ENCODE assay signal across 28 cellular contexts in genomic region chr6:34093854-34094430, GRCh38. TPM values are rescaled to one million over a fixed set of nuclear protein-coding genes. Genes with fewer than 3 reads are reported as not detected.
"Had no signal": no experiment of that assay in that cellular context is flagged by ENCODE, and none has a peak within 500 bp of the region (broad histone marks: within the 10 kb centered on the region; RNA-seq: fewer than 3 reads in every experiment).

No MANE protein-coding gene starts in this region.

- DNase-seq: activated CD4-positive, alpha-beta T cell treated with anti-CD3 and anti-CD28 coated beads for 36 hours; activated CD4-positive, CD25-positive, alpha-beta regulatory T cell; activated CD8-positive, alpha-beta memory T cell treated with anti-CD3 and anti-CD28 coated beads, Interleukin-2, amount 10 ng/mL, durations not matched to agents 7 days and 5 days; activated CD8-positive, alpha-beta T cell treated with anti-CD3 and anti-CD28 coated beads, Interleukin-2, amount 10 ng/mL, durations not matched to agents 7 days and 5 days; activated T-cell treated with anti-CD3 and anti-CD28 coated beads, Interleukin-2, amount 50 U/mL, for 48 hours; anterior cingulate cortex; foreskin keratinocyte; heart left ventricle; hypothalamus; immature natural killer cell; kidney; left colon; naive B cell; nephron progenitor cell; right lobe of liver; stimulated activated CD4-positive, alpha-beta T cell treated with anti-CD3 and anti-CD28 coated beads, Interleukin-2, amount 100 ng/mL, for 48 hours; stimulated activated naive CD8-positive, alpha-beta T cell treated with anti-CD3 and anti-CD28 coated beads, Interleukin-15, Interleukin-2, amounts not matched to agents 100 U/mL and 50 U/mL, for 24 hours; testis; upper lobe of left lung had no signal

- H3K27me3 ChIP-seq: right lobe of liver, testis had no signal

- H3K27ac Mint-ChIP-seq: activated CD4-positive, alpha-beta T cell treated with anti-CD3 and anti-CD28 coated beads for 36 hours; activated CD8-positive, alpha-beta memory T cell treated with anti-CD3 and anti-CD28 coated beads, Interleukin-2, amount 10 ng/mL, durations not matched to agents 7 days and 5 days; activated CD8-positive, alpha-beta T cell treated with anti-CD3 and anti-CD28 coated beads, Interleukin-2, amount 10 ng/mL, durations not matched to agents 7 days and 5 days; activated naive CD8-positive, alpha-beta T cell; activated T-helper 2 cell treated with anti-CD3 and anti-CD28 coated beads, Interferon-gamma antibody, Interleukin-2, Interleukin-4, amounts not matched to agents 10 μg/mL and 5 μg/mL and 100 μg/mL, durations not matched to agents 14 hours and 24 hours and 36 hours; dendritic cell treated with granulocyte-macrophage colony-stimulating factor and Interleukin-4, amounts not matched to agents 40 ng/mL and 50 ng/mL, for 4 days; immature natural killer cell; mesothelial cell of epicardium; naive B cell; nephron progenitor cell; progenitor cell of endocrine pancreas had no signal

- H3K4me3 Mint-ChIP-seq: activated CD4-positive, alpha-beta T cell treated with anti-CD3 and anti-CD28 coated beads for 36 hours; activated CD8-positive, alpha-beta memory T cell treated with anti-CD3 and anti-CD28 coated beads, Interleukin-2, amount 10 ng/mL, durations not matched to agents 7 days and 5 days; activated CD8-positive, alpha-beta T cell treated with anti-CD3 and anti-CD28 coated beads, Interleukin-2, amount 10 ng/mL, durations not matched to agents 7 days and 5 days; activated naive CD8-positive, alpha-beta T cell; central memory CD8-positive, alpha-beta T cell; dendritic cell treated with granulocyte-macrophage colony-stimulating factor and Interleukin-4, amounts not matched to agents 40 ng/mL and 50 ng/mL, for 4 days; immature natural killer cell; mesothelial cell of epicardium; naive B cell; nephron progenitor cell had no signal

- H3K4me1 ChIP-seq: esophagus muscularis mucosa, foreskin keratinocyte, heart left ventricle, right lobe of liver, testis, upper lobe of left lung had no signal

- H3K9me3 ChIP-seq: neutrophil, right lobe of liver, testis, upper lobe of left lung had no signal

- H3K27ac ChIP-seq: esophagus muscularis mucosa, foreskin keratinocyte, heart left ventricle, neutrophil, right lobe of liver, testis, upper lobe of left lung had no signal

- H3K36me3 Mint-ChIP-seq: activated CD8-positive, alpha-beta memory T cell treated with anti-CD3 and anti-CD28 coated beads, Interleukin-2, amount 10 ng/mL, durations not matched to agents 7 days and 5 days; activated naive CD8-positive, alpha-beta T cell; immature natural killer cell; mesothelial cell of epicardium; naive B cell had no signal

- H3K9me3 Mint-ChIP-seq: activated T-helper 2 cell treated with anti-CD3 and anti-CD28 coated beads, Interferon-gamma antibody, Interleukin-2, Interleukin-4, amounts not matched to agents 10 μg/mL and 5 μg/mL and 100 μg/mL, durations not matched to agents 14 hours and 24 hours and 36 hours; central memory CD8-positive, alpha-beta T cell; dendritic cell treated with granulocyte-macrophage colony-stimulating factor and Interleukin-4, amounts not matched to agents 40 ng/mL and 50 ng/mL, for 4 days; immature natural killer cell; mesothelial cell of epicardium; nephron progenitor cell had no signal

- H3K4me1 Mint-ChIP-seq: activated CD4-positive, alpha-beta T cell treated with anti-CD3 and anti-CD28 coated beads for 36 hours; central memory CD8-positive, alpha-beta T cell; immature natural killer cell; mesothelial cell of epicardium; naive B cell had no signal

RNA-seq across cellular contexts. Expression of gene GRM4, which starts 51.9 kb away (rescaled TPM):
- total RNA-seq: activated CD8-positive, alpha-beta memory T cell treated with anti-CD3 and anti-CD28 coated beads, Interleukin-2, amount 10 ng/mL, durations not matched to agents 7 days and 5 days; activated CD8-positive, alpha-beta T cell treated with anti-CD3 and anti-CD28 coated beads, Interleukin-2, amount 10 ng/mL, durations not matched to agents 7 days and 5 days; activated T-helper 2 cell treated with anti-CD3 and anti-CD28 coated beads, Interferon-gamma antibody, Interleukin-2, Interleukin-4, amounts not matched to agents 10 μg/mL and 5 μg/mL and 100 μg/mL, durations not matched to agents 14 hours and 24 hours and 36 hours; bronchial epithelial cell; esophagus muscularis mucosa; kidney; left colon; right lobe of liver had no signal
